10 cellular contexts compared by ENCODE assay signal in genomic region chr9:128073260-128073886, GRCh38. TPM values are rescaled to one million over a fixed set of nuclear protein-coding genes. Genes with fewer than 3 reads are reported as not detected.
DNase-seq lines count a peak whose midpoint lies in the region; ATAC-seq and TF ChIP-seq lines count a peak whose summit lies in the region.
"Had no signal": no experiment of that assay in that cellular context is flagged by ENCODE, and none has a peak within 500 bp of the region (broad histone marks: within the 10 kb centered on the region; RNA-seq: fewer than 3 reads in every experiment).

No MANE protein-coding gene starts in this region.

- peak overlapping the region; percentile 22 for H3K4me3 Mint-ChIP-seq in CD4-positive, alpha-beta T cell

- no peaks in the 10 kb centered on the region for H4K20me1 ChIP-seq in PC-3 (ENCODE audit: low read length)

- no TSS peak for BruUV-seq in PC-3 (replicated peaks; lab: Mats Ljungman, UMichigan)

- H3K36me3 Mint-ChIP-seq in CD4-positive, alpha-beta T cell (ENCODE audit: low read depth) = peaks cover 15% of the 10 kb centered on the region

- no peak for DNase-seq in CD4-positive, alpha-beta T cell
- DNase-seq in PC-3 (no peak), erythroblast (lab: John Stamatoyannopoulos, UW) (peak; percentile 58 to 68)
- DNase-seq in activated effector memory CD4-positive, alpha-beta T cell treated with anti-CD3 and anti-CD28 coated beads, Interleukin-2, amount 50 U/mL, for 16 hours = no peak
- DNase-seq in activated CD4-positive, alpha-beta T cell treated with anti-CD3 and anti-CD28 coated beads, Interleukin-2, amount 50 U/mL, for 4 hours = no peak
- DNase-seq: H9, NCI-H2107 had no signal

- H3K9me3 Mint-ChIP-seq in CD4-positive, alpha-beta T cell = no peaks in the 10 kb centered on the region
- H3K9me3 Mint-ChIP-seq: H9 had no signal

- H3K4me1 ChIP-seq in PC-3 (ENCODE audit: insufficient read depth, low read length) (peaks cover 33% of the 10 kb centered on the region), parathyroid adenoma (peaks cover 25% of the 10 kb centered on the region)

- no peaks in the 10 kb centered on the region for H3K27me3 Mint-ChIP-seq in CD4-positive, alpha-beta T cell

- H3K79me2 ChIP-seq in PC-3 (ENCODE audit: low read length) (peaks cover 90% of the 10 kb centered on the region), parathyroid adenoma (peaks cover 5% of the 10 kb centered on the region)

- H3K36me3 ChIP-seq in PC-3 (ENCODE audit: low read depth, low read length) (no peaks in the 10 kb centered on the region), parathyroid adenoma (ENCODE audit: control insufficient read depth, insufficient read depth, low read length) (no peaks in the 10 kb centered on the region)

- H2AFZ ChIP-seq in PC-3 (ENCODE audit: low read length) = no peak overlapping the region
- no peak overlapping the region for H2AFZ ChIP-seq in parathyroid adenoma

- no peak for ATAC-seq in CD4-positive, alpha-beta T cell (ENCODE audit: poor library complexity)
- ATAC-seq in PC-3 = no peak
- ATAC-seq in GM18519 (IDR thresholded peaks at IDR 0.05; ENCODE audit: low FRiP score, unreplicated experiment) = no peak
- ATAC-seq in GM18861 (IDR thresholded peaks at IDR 0.05; ENCODE audit: unreplicated experiment) = no peak

- H3F3A ChIP-seq in PC-3 (ENCODE audit: low read length, unreplicated experiment) = peaks cover 7% of the 10 kb centered on the region

- H3K9me2 ChIP-seq in PC-3 (replicated peaks; ENCODE audit: low read length) = no peaks in the 10 kb centered on the region

- no peak for TF ChIP-seq POLR2A in erythroblast (IDR thresholded peaks at IDR 0.05; ENCODE audit: low read length)

- no peak for TF ChIP-seq CTCF in CD4-positive, alpha-beta T cell (IDR thresholded peaks at IDR 0.05)
- TF ChIP-seq CTCF in PC-3 (conservative IDR thresholded peaks at IDR 0.05; ENCODE audit: low read depth, low read length) (no peak), parathyroid adenoma (IDR thresholded peaks at IDR 0.05) (no peak)

- H3K4me2 ChIP-seq in PC-3 (ENCODE audit: low read length) = peak overlapping the region; percentile 68; the same call in 1 of the 2 replicates
- peak overlapping the region; percentile 50 for H3K4me2 ChIP-seq in parathyroid adenoma (ENCODE audit: low read length)

- CTCF ChIA-PET in CD4-positive, alpha-beta T cell (lab: Charles Lee) = interaction anchor here (1.7 kb wide), 2 partner anchors 9 to 130 kb away, joined by 6 to 8 read pairs; no protein-coding TSS in a partner anchor
- CTCF ChIA-PET in PC-3 (lab: Charles Lee) = interaction anchor here (1.5 kb wide), 1 partner anchor 44 kb away, joined by 3 read pairs; no protein-coding TSS in a partner anchor

- POLR2A ChIA-PET in CD4-positive, alpha-beta T cell (lab: Charles Lee) = interaction anchor here (0.8 to 4.2 kb wide), 20 partner anchors 9 to 623 kb away, joined by 3 to 35 read pairs (median 4); partner anchors contain the start of genes LRSAM1 and RPL12
- POLR2A ChIA-PET in PC-3 (lab: Charles Lee; ENCODE audit: unreplicated experiment) = interaction anchor here (0.8 kb wide), 1 partner anchor 12 kb away, joined by 6 read pairs; no protein-coding TSS in a partner anchor

- peak overlapping the region; percentile 88 for H3K27ac Mint-ChIP-seq in CD4-positive, alpha-beta T cell

- H3K9me3 ChIP-seq in CD4-positive, alpha-beta T cell (ENCODE audit: control insufficient read depth, low read length) = no peaks in the 10 kb centered on the region
- no peaks in the 10 kb centered on the region for H3K9me3 ChIP-seq in PC-3 (ENCODE audit: low read length)
- H3K9me3 ChIP-seq in parathyroid adenoma (ENCODE audit: control insufficient read depth, low read length) = no peaks in the 10 kb centered on the region

- peaks cover 52% of the 10 kb centered on the region for H3K4me1 Mint-ChIP-seq in CD4-positive, alpha-beta T cell (ENCODE audit: low read depth)

- no peaks in the 10 kb centered on the region for H3K27me3 ChIP-seq in CD4-positive, alpha-beta T cell (ENCODE audit: control insufficient read depth, insufficient read depth, low read length)
- H3K27me3 ChIP-seq in PC-3 (ENCODE audit: low read length) (no peaks in the 10 kb centered on the region), parathyroid adenoma (ENCODE audit: control insufficient read depth, insufficient read depth, low read length) (no peaks in the 10 kb centered on the region)

- no peak overlapping the region for H3K4me3 ChIP-seq in PC-3 (ENCODE audit: low read length)
- no peak overlapping the region for H3K4me3 ChIP-seq in parathyroid adenoma (ENCODE audit: low read depth, low read length)

- intact Hi-C loops in CD4-positive, alpha-beta T cell (cut with DNase I, micrococcal nuclease) = no loop called here
- intact Hi-C loops in PC-3 (cut with micrococcal nuclease) = no loop called here

- no peak overlapping the region for H3K9ac ChIP-seq in PC-3 (ENCODE audit: low read length)
- no peak overlapping the region for H3K9ac ChIP-seq in parathyroid adenoma

- peak overlapping the region; percentile 65 for H3K27ac ChIP-seq in CD4-positive, alpha-beta T cell (ENCODE audit: low read depth, low read length)
- peak overlapping the region; percentile 61 for H3K27ac ChIP-seq in PC-3 (ENCODE audit: low read length)
- peak overlapping the region; percentile 96 for H3K27ac ChIP-seq in parathyroid adenoma

RNA-seq across cellular contexts. Expression of gene SLC25A25, which starts 5.3 kb away (rescaled TPM):
- 10 to 100 TPM; 16.9 to 17.7 TPM for total RNA-seq in CD4-positive, alpha-beta T cell
- 25.2 and 37.0 TPM in 2 replicates for total RNA-seq in PC-3 (2014; rRNA removed)

RNA-seq across cellular contexts. Expression of gene NAIF1, which starts 6.3 kb away (rescaled TPM):
- 10 to 100 TPM; 11.5 to 16.8 TPM for total RNA-seq in CD4-positive, alpha-beta T cell
- total RNA-seq in PC-3 (2014; rRNA removed) = 8.4 and 11.1 TPM in 2 replicates

RNA-seq across cellular contexts. Expression of gene PTGES2, which starts 54.2 kb away (rescaled TPM):
- total RNA-seq in CD4-positive, alpha-beta T cell = 10 to 100 TPM; 43.7 to 43.8 TPM
- 250 and 258 TPM in 2 replicates for total RNA-seq in PC-3 (2014; rRNA removed)

Comparison
In these comparisons a context has a peak if more than half of its experiments do, and no peak if none do; other contexts are left out.
1. DNase-seq: peak in erythroblast (2 of 2); none in CD4-positive, alpha-beta T cell (0 of 10), PC-3 (single experiment), activated effector memory CD4-positive, alpha-beta T cell treated with anti-CD3 and anti-CD28 coated beads, Interleukin-2, amount 50 U/mL, for 16 hours (single experiment) and activated CD4-positive, alpha-beta T cell treated with anti-CD3 and anti-CD28 coated beads, Interleukin-2, amount 50 U/mL, for 4 hours (0 of 2).
2. Peak in every context shown above with its lines, with median percentiles within 50 percentile points of each other: H3K27ac ChIP-seq.